11 cellular contexts compared by ENCODE assay signal in the genomic region with DNA sequence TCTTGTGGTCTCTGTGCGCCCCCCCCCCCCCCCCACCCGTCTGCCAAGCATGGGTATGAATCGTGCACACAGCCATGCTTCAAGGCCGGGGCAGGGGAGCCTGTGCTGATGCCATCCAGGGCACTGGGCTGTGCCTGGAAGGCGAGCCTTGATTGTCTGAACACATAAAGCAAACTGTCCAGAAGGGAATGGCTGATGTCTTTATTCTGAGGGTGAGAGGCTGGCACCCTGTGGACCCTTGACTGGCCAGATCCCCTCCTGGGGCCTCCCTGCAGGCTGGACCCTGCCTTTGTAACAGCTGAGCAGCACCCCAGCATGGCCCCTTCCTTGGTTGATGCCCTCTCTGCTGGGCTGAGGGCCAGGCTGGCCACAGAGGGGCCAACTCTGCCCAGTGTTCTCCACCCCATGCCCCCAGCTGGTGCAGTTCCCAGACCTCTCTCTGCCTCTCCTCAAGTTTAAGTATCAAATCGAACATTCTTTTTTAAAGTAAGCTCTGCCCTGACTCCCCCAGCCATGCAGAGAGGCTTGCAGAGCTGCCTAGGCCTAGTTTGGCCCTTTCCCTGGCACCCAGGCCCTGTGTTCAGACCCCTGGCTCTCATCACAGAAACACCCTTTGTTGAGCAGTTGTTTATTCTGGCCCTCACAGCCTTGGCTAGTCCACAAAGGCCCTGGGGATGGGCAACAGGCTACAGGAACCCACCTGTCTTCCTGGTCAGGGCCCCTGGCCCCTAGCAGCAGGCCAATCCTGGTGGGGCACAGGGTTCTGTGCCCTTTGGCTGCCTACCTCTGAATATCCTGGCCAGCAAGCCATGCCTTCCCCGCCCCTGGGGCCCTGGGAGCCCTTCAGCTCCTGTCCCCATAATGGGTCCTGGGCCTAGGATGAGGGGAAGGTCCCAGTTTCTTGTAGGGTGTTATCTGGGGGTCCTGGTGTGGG. TPM values are rescaled to one million over a fixed set of nuclear protein-coding genes. Genes with fewer than 3 reads are reported as not detected.
DNase-seq lines count a peak whose midpoint lies in the region; ATAC-seq and TF ChIP-seq lines count a peak whose summit lies in the region.
"Had no signal": no experiment of that assay in that cellular context is flagged by ENCODE, and none has a peak within 500 bp of the region (broad histone marks: within the 10 kb centered on the region; RNA-seq: fewer than 3 reads in every experiment).

No MANE protein-coding gene starts in this region.

- H3K36me3 Mint-ChIP-seq in activated T-helper 1 cell treated with anti-CD3 and anti-CD28 coated beads, Interleukin-12 subunit alpha, Interleukin-12 subunit beta, Interleukin-2, Interleukin-4 antibody, amounts not matched to agents 30 ng/mL and 10 ng/mL and 1 ng/mL, durations not matched to agents 14 hours and 24 hours and 36 hours (ENCODE audit: low read depth) = peaks cover 35% of the 10 kb centered on the region

- DNase-seq in activated T-helper 1 cell treated with anti-CD3 and anti-CD28 coated beads, Interleukin-12 subunit alpha, Interleukin-12 subunit beta, Interleukin-2, Interleukin-4 antibody, amounts not matched to agents 30 ng/mL and 10 ng/mL and 1 ng/mL, durations not matched to agents 14 hours and 24 hours and 36 hours (ENCODE audit: low spot score) = no peak
- DNase-seq in lower lobe of right lung = peak; percentile 35
- no peak for DNase-seq in prostate gland (ENCODE audit: low spot score)
- DNase-seq: cerebellar nuclear complex had no signal

- H3K4me1 ChIP-seq in lower lobe of right lung = peaks cover 11% of the 10 kb centered on the region
- H3K4me1 ChIP-seq in prostate gland (replicated peaks) = peaks cover 3% of the 10 kb centered on the region

- H3K27ac ChIP-seq in 22Rv1 (peak overlapping the region; percentile 48), lower lobe of right lung (no peak overlapping the region), prostate gland (no peak overlapping the region)

- TF ChIP-seq POLR2A in GM15510 (IDR thresholded peaks at IDR 0.05; ENCODE audit: borderline replicate concordance, extremely low read depth, insufficient read length) (peak; percentile 22), prostate gland (IDR thresholded peaks at IDR 0.05) (no peak)

- TF ChIP-seq CTCF in 22Rv1 (IDR thresholded peaks at IDR 0.05) = no peak
- TF ChIP-seq CTCF in lower lobe of right lung (IDR thresholded peaks at IDR 0.05) = no peak
- TF ChIP-seq CTCF in prostate gland (IDR thresholded peaks at IDR 0.05) = no peak

- ATAC-seq in lower lobe of right lung = no peak
- ATAC-seq in GM21723 (IDR thresholded peaks at IDR 0.05; ENCODE audit: unreplicated experiment) = no peak
- ATAC-seq in GM18511 (IDR thresholded peaks at IDR 0.05; ENCODE audit: unreplicated experiment) = no peak
- no peak for ATAC-seq in GM18520 (IDR thresholded peaks at IDR 0.05; ENCODE audit: unreplicated experiment)

- peak overlapping the region; percentile 92 for H3K27ac Mint-ChIP-seq in activated T-helper 1 cell treated with anti-CD3 and anti-CD28 coated beads, Interleukin-12 subunit alpha, Interleukin-12 subunit beta, Interleukin-2, Interleukin-4 antibody, amounts not matched to agents 30 ng/mL and 10 ng/mL and 1 ng/mL, durations not matched to agents 14 hours and 24 hours and 36 hours

- intact Hi-C loops in activated T-helper 1 cell treated with anti-CD3 and anti-CD28 coated beads, Interleukin-12 subunit alpha, Interleukin-12 subunit beta, Interleukin-2, Interleukin-4 antibody, amounts not matched to agents 30 ng/mL and 10 ng/mL and 1 ng/mL, durations not matched to agents 14 hours and 24 hours and 36 hours (cut with micrococcal nuclease) = loop anchor here (1.0 to 10.0 kb wide), 2 partner anchors 12 to 893 kb away; partner anchors contain the start of gene THAP7
- intact Hi-C loops in lower lobe of right lung (cut with DNase I) (no loop called here), prostate gland (cut with DNase I) (no loop called here)

- H3K9me3 Mint-ChIP-seq in activated T-helper 1 cell treated with anti-CD3 and anti-CD28 coated beads, Interleukin-12 subunit alpha, Interleukin-12 subunit beta, Interleukin-2, Interleukin-4 antibody, amounts not matched to agents 30 ng/mL and 10 ng/mL and 1 ng/mL, durations not matched to agents 14 hours and 24 hours and 36 hours = no peaks in the 10 kb centered on the region

- H3K9me3 ChIP-seq in lower lobe of right lung = no peaks in the 10 kb centered on the region
- H3K9me3 ChIP-seq in prostate gland = no peaks in the 10 kb centered on the region

- WGBS in prostate gland = 79% methylated on average over 7 of the region's 7 CpGs

- peaks cover 33% of the 10 kb centered on the region for H3K4me1 Mint-ChIP-seq in activated T-helper 1 cell treated with anti-CD3 and anti-CD28 coated beads, Interleukin-12 subunit alpha, Interleukin-12 subunit beta, Interleukin-2, Interleukin-4 antibody, amounts not matched to agents 30 ng/mL and 10 ng/mL and 1 ng/mL, durations not matched to agents 14 hours and 24 hours and 36 hours (ENCODE audit: low read depth)

- H3K36me3 ChIP-seq in lower lobe of right lung = peaks cover 91% of the 10 kb centered on the region
- H3K36me3 ChIP-seq in prostate gland = peaks cover 13 to 36% of the 10 kb centered on the region in 2 donors

- H3K4me3 Mint-ChIP-seq in activated T-helper 1 cell treated with anti-CD3 and anti-CD28 coated beads, Interleukin-12 subunit alpha, Interleukin-12 subunit beta, Interleukin-2, Interleukin-4 antibody, amounts not matched to agents 30 ng/mL and 10 ng/mL and 1 ng/mL, durations not matched to agents 14 hours and 24 hours and 36 hours = peak overlapping the region; percentile 51

- no peaks in the 10 kb centered on the region for H3K27me3 ChIP-seq in lower lobe of right lung (ENCODE audit: low read depth)
- no peaks in the 10 kb centered on the region for H3K27me3 ChIP-seq in prostate gland (replicated peaks; ENCODE audit: insufficient read depth)

- H3K27me3 Mint-ChIP-seq in activated T-helper 1 cell treated with anti-CD3 and anti-CD28 coated beads, Interleukin-12 subunit alpha, Interleukin-12 subunit beta, Interleukin-2, Interleukin-4 antibody, amounts not matched to agents 30 ng/mL and 10 ng/mL and 1 ng/mL, durations not matched to agents 14 hours and 24 hours and 36 hours (ENCODE audit: insufficient read depth) = peaks cover 3% of the 10 kb centered on the region

- H3K4me3 ChIP-seq in lower lobe of right lung = no peak overlapping the region
- H3K4me3 ChIP-seq in prostate gland = no peak overlapping the region
- H3K4me3 ChIP-seq: lung had no signal

RNA-seq across cellular contexts. Expression of gene RANBP1, which starts 3.9 kb away (rescaled TPM):
- 509 and 524 TPM in 2 replicates for total RNA-seq in activated T-helper 1 cell treated with anti-CD3 and anti-CD28 coated beads, Interleukin-12 subunit alpha, Interleukin-12 subunit beta, Interleukin-2, Interleukin-4 antibody, amounts not matched to agents 30 ng/mL and 10 ng/mL and 1 ng/mL, durations not matched to agents 14 hours and 24 hours and 36 hours
- total RNA-seq in lower lobe of right lung = 58.3 TPM
- 100 to 1,000 TPM; 108 to 204 TPM for total RNA-seq in prostate gland

RNA-seq across cellular contexts. Expression of gene TRMT2A, which starts 5.1 kb away (rescaled TPM):
- 142 and 161 TPM in 2 replicates for total RNA-seq in activated T-helper 1 cell treated with anti-CD3 and anti-CD28 coated beads, Interleukin-12 subunit alpha, Interleukin-12 subunit beta, Interleukin-2, Interleukin-4 antibody, amounts not matched to agents 30 ng/mL and 10 ng/mL and 1 ng/mL, durations not matched to agents 14 hours and 24 hours and 36 hours
- 70.4 TPM for total RNA-seq in lower lobe of right lung
- total RNA-seq in prostate gland = 100 to 1,000 TPM in 1 of 2 donors, 10 to 100 TPM in 1; 65.8 to 123 TPM

RNA-seq across cellular contexts. Expression of gene ZDHHC8, which starts 19.6 kb away (rescaled TPM):
- total RNA-seq in activated T-helper 1 cell treated with anti-CD3 and anti-CD28 coated beads, Interleukin-12 subunit alpha, Interleukin-12 subunit beta, Interleukin-2, Interleukin-4 antibody, amounts not matched to agents 30 ng/mL and 10 ng/mL and 1 ng/mL, durations not matched to agents 14 hours and 24 hours and 36 hours = 83.9 and 92.3 TPM in 2 replicates
- total RNA-seq in lower lobe of right lung (77.2 TPM), prostate gland (10 to 100 TPM; 14.1 to 36.6 TPM)

RNA-seq across cellular contexts. Expression of gene DGCR8, which starts 31.9 kb away (rescaled TPM):
- 79.3 and 81.0 TPM in 2 replicates for total RNA-seq in activated T-helper 1 cell treated with anti-CD3 and anti-CD28 coated beads, Interleukin-12 subunit alpha, Interleukin-12 subunit beta, Interleukin-2, Interleukin-4 antibody, amounts not matched to agents 30 ng/mL and 10 ng/mL and 1 ng/mL, durations not matched to agents 14 hours and 24 hours and 36 hours
- total RNA-seq in lower lobe of right lung = 29.5 TPM
- total RNA-seq in prostate gland = 10 to 100 TPM; 20.9 to 47.6 TPM

RNA-seq across cellular contexts. Expression of gene CCDC188, which starts 38.9 kb away (rescaled TPM):
- total RNA-seq in activated T-helper 1 cell treated with anti-CD3 and anti-CD28 coated beads, Interleukin-12 subunit alpha, Interleukin-12 subunit beta, Interleukin-2, Interleukin-4 antibody, amounts not matched to agents 30 ng/mL and 10 ng/mL and 1 ng/mL, durations not matched to agents 14 hours and 24 hours and 36 hours = 0.26 TPM in 1 of 2 replicates, not detected in the other
- total RNA-seq in lower lobe of right lung (0.77 TPM), prostate gland (1 to 10 TPM in 1 of 2 donors, not detected in 1; 1.2 TPM)
- total RNA-seq: activated CD8-positive, alpha-beta memory T cell treated with anti-CD3 and anti-CD28 coated beads for 36 hours had no signal
